ENCODE assay signal across 25 cellular contexts in the genomic region with DNA sequence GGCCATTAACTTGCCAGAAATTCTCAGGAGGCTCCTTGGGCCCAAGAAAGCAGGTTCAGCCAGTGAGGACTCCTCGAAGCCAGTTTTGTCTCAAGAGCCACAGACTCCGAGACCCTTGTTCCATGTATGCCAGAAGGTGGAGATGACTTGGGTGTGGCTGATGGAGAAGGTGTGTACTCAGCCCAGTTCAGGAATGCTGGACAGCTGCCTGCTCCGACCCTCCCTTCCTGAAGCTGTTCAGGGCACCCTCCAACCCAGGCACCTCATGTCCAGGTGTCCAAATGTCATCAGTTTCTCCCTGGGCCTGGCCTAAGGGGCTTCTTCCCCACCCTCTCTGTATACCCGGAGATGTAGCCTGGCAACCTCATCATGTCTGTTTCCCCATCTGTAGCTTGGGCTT. TPM values are rescaled to one million over a fixed set of nuclear protein-coding genes. Genes with fewer than 3 reads are reported as not detected.
"Had no signal": no experiment of that assay in that cellular context is flagged by ENCODE, and none has a peak within 500 bp of the region (broad histone marks: within the 10 kb centered on the region; RNA-seq: fewer than 3 reads in every experiment).

No MANE protein-coding gene starts in this region.

- H3K4me1 ChIP-seq: colonic mucosa, esophagus squamous epithelium, gastrocnemius medialis, heart right ventricle, left lung, lower lobe of right lung had no signal

- H3K9me3 Mint-ChIP-seq: dendritic cell treated with granulocyte-macrophage colony-stimulating factor and Interleukin-4, amounts not matched to agents 40 ng/mL and 50 ng/mL, for 4 days; effector memory CD8-positive, alpha-beta T cell; endodermal cell; mesothelial cell of epicardium; naive B cell had no signal

- ATAC-seq: effector memory CD8-positive, alpha-beta T cell; esophagus mucosa; gastrocnemius medialis; heart right ventricle; left cardiac atrium; left lung; left ventricle myocardium superior; lower lobe of right lung; mucosa of descending colon had no signal

- H3K27ac ChIP-seq: colonic mucosa, epithelial cell of prostate, esophagus squamous epithelium, gastrocnemius medialis, heart right ventricle, left lung, lower lobe of right lung had no signal

- H3K27me3 ChIP-seq: colonic mucosa had no signal

- H3K4me3 ChIP-seq: colonic mucosa, esophagus squamous epithelium, gastrocnemius medialis, heart right ventricle, left lung, lower lobe of right lung, mucosa of descending colon had no signal

- H3K36me3 ChIP-seq: colonic mucosa, esophagus squamous epithelium, gastrocnemius medialis, heart right ventricle, left lung, lower lobe of right lung had no signal

- H3K4me3 Mint-ChIP-seq: dendritic cell treated with granulocyte-macrophage colony-stimulating factor and Interleukin-4, amounts not matched to agents 40 ng/mL and 50 ng/mL, for 4 days; effector memory CD8-positive, alpha-beta T cell; endodermal cell; mesothelial cell of epicardium; naive B cell had no signal

- DNase-seq: colonic mucosa; cortex of kidney; effector CD8-positive, alpha-beta T cell; effector memory CD8-positive, alpha-beta T cell; endodermal cell; erythroblast; esophagus squamous epithelium; foreskin fibroblast; foreskin melanocyte; gastrocnemius medialis; glutamatergic neuron; head of caudate nucleus; heart right ventricle; hippocampal formation; left cardiac atrium; left lung; left ventricle myocardium superior; lower lobe of right lung; mesenchymal stem cell; mucosa of descending colon; naive B cell had no signal

- H3K9me3 ChIP-seq: colonic mucosa, esophagus squamous epithelium, gastrocnemius medialis, heart right ventricle, left lung, lower lobe of right lung, mucosa of descending colon had no signal

- H3K4me1 Mint-ChIP-seq: endodermal cell, naive B cell had no signal

- H3K36me3 Mint-ChIP-seq: mesothelial cell of epicardium, naive B cell had no signal

- H3K27ac Mint-ChIP-seq: dendritic cell treated with granulocyte-macrophage colony-stimulating factor and Interleukin-4, amounts not matched to agents 40 ng/mL and 50 ng/mL, for 4 days; effector memory CD8-positive, alpha-beta T cell; endodermal cell; mesothelial cell of epicardium; naive B cell had no signal

RNA-seq across cellular contexts. Expression of a gene that starts 40.2 kb away (rescaled TPM):
- total RNA-seq: esophagus mucosa had no signal
